8 cellular contexts compared by ENCODE assay signal in the genomic region with DNA sequence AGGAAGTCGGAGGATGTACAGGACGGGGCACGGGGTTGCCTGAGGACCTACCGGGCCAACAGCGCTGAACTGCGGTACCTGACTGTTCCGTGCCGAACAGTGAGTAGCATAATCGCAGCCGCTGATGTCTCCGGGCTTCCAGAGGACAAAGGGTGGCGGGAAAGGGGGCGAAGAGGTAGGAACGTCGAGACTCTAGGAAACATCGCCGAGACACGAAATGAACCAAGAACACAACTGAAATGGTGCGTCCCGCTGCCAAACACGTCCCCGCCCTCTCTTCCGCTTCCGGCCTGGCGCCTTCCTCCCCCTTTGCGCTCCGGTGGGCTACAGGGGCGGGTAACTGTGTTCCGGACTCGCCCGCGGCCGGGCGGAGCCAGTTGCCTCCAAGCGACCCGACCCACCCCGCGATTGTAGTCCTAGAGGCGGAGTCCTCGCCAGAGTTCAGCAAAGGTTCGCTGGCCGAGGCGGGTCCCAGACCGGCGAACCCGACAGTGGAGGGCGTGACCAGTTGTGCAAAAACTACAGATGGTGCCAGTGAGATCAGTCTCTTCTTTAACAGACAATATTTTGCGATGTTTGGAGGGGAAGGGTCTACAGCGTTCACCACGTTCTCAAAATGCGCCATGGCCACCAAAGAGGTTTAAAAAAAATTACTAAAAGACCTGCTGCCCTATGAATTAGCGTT. TPM values are rescaled to one million over a fixed set of nuclear protein-coding genes. Genes with fewer than 3 reads are reported as not detected.
DNase-seq lines count a peak whose midpoint lies in the region; TF ChIP-seq lines count a peak whose summit lies in the region.

MRPS31 (minus strand) TSS at position 257 of the 685 bp plus-strand sequence; CDS start at position 203, 54 bp downstream.

- peak within 1 kb of the TSS; percentile 76 for H2AFZ ChIP-seq in H9 (ENCODE audit: low read length)
- H2AFZ ChIP-seq in neural cell (ENCODE audit: low read depth, low read length), result peak within 1 kb of the TSS; percentile 84

- no peaks in the 10 kb centered on the region for H3K9me3 Mint-ChIP-seq in H9

- H3K9ac ChIP-seq in H9 (ENCODE audit: extremely low read depth, insufficient read length, low read length) (peak within 1 kb of the TSS; percentile 93), neural cell (ENCODE audit: low read length) (peak within 1 kb of the TSS; percentile 81)

- H3K4me2 ChIP-seq in H9 (ENCODE audit: insufficient read depth, insufficient read length, low read length), result peak within 1 kb of the TSS; percentile 99
- H3K4me2 ChIP-seq in neural cell (ENCODE audit: low read length), result peak within 1 kb of the TSS; percentile 62

- H4K20me1 ChIP-seq in H9 (ENCODE audit: control insufficient read depth, insufficient read depth, insufficient read length), result no peaks in the 10 kb centered on the region
- H4K20me1 ChIP-seq in neural cell (ENCODE audit: insufficient read depth), result no peaks in the 10 kb centered on the region

- H3K27me3 Mint-ChIP-seq in H9 (ENCODE audit: low read depth), result no peaks in the 10 kb centered on the region

- no peak within 1 kb of the TSS for H2BK5ac ChIP-seq in H9 (ENCODE audit: insufficient read length, low read length)

- no peak within 1 kb of the TSS for H2BK120ac ChIP-seq in H9 (ENCODE audit: low read depth, low read length, poor library complexity, severe bottlenecking)

- H3K18ac ChIP-seq in H9 (ENCODE audit: insufficient read length, low read depth, low read length), result peak within 1 kb of the TSS; percentile 78

- H3K36me3 ChIP-seq in MG63 (no peaks in the 10 kb centered on the region), neural cell (ENCODE audit: insufficient read depth, low read length) (no peaks in the 10 kb centered on the region), stomach (peaks cover 0 to 10% (median 7%) of the 10 kb centered on the region in 4 donors)

- H3K27ac ChIP-seq in H9 (ENCODE audit: insufficient read length, low read depth, low read length), result peak within 1 kb of the TSS; percentile 54
- peak within 1 kb of the TSS; percentile 88 for H3K27ac ChIP-seq in neural cell (ENCODE audit: low read length)
- H3K27ac ChIP-seq in stomach, result peak within 1 kb of the TSS; percentile 80 to 90 (median 87)

- H3K27ac Mint-ChIP-seq in H9, result peak within 1 kb of the TSS; percentile 99

- H3K4me1 ChIP-seq in H9 (ENCODE audit: insufficient read depth, low read length) (no peaks in the 10 kb centered on the region), stomach (peaks cover 4 to 13% (median 9%) of the 10 kb centered on the region in 4 donors)

- TF ChIP-seq CTCF in H9 (conservative IDR thresholded peaks at IDR 0.05) (no peak), neural cell (IDR thresholded peaks at IDR 0.05; ENCODE audit: poor library complexity, severe bottlenecking) (peak; percentile 44), stomach (IDR thresholded peaks at IDR 0.05) (no peak)

- no peak within 1 kb of the TSS for H2BK12ac ChIP-seq in H9 (ENCODE audit: insufficient read length, low read depth, low read length)

- H4K5ac ChIP-seq in H9 (ENCODE audit: insufficient read length, low read depth, low read length), result peak within 1 kb of the TSS; percentile 9

- peaks cover 5% of the 10 kb centered on the region for H3K79me1 ChIP-seq in H9 (ENCODE audit: insufficient read depth, low read depth, low read length, poor library complexity, severe bottlenecking)

- H3K4ac ChIP-seq in H9 (ENCODE audit: low read depth, low read length), result no peak within 1 kb of the TSS

- no CpG with 5 or more reads among the region's 52 CpGs for WGBS in H9 (ENCODE audit: extremely low coverage, insufficient read length, low lambda C conversion rate)
- 0% methylated on average over 42 to 52 of the region's 52 CpGs for WGBS in stomach, 5 donors

- no peak within 1 kb of the TSS for H3K56ac ChIP-seq in H9 (ENCODE audit: insufficient read length, low read depth, low read length)

- TF ChIP-seq EP300 in neural cell (conservative IDR thresholded peaks at IDR 0.05; ENCODE audit: poor library complexity, severe bottlenecking) (peak; percentile 78), stomach (IDR thresholded peaks at IDR 0.05) (peak; percentile 48)

- H3K23me2 ChIP-seq in H9 (ENCODE audit: insufficient read length, low read depth, low read length, poor library complexity, severe bottlenecking), result peaks cover 4% of the 10 kb centered on the region

- H4K8ac ChIP-seq in H9 (replicated peaks; ENCODE audit: insufficient read length, low read depth, low read length), result no peak within 1 kb of the TSS

- intact Hi-C loops in stomach (cut with DNase I; ENCODE audit: low total_unique reads), result no loop called here

- H2AK5ac ChIP-seq in H9 (ENCODE audit: insufficient read length, low read length), result no peak within 1 kb of the TSS

- peak within 1 kb of the TSS; percentile 99 for H3K4me3 Mint-ChIP-seq in H9

- H3K4me1 Mint-ChIP-seq in H9, result peaks cover 9 to 10% of the 10 kb centered on the region in 2 experiments

- H3F3A ChIP-seq in neural cell (ENCODE audit: insufficient read depth, low read length, poor library complexity, severe bottlenecking), result no peaks in the 10 kb centered on the region

- peak; percentile 98 for DNase-seq in ELR (ENCODE audit: low read depth)
- DNase-seq in H9, result peak; percentile 97
- peak; percentile 97 for DNase-seq in MG63
- DNase-seq in SHP77 treated with DMSO at 0.1 percent for 48 hours (lab: John Stamatoyannopoulos, UW), result peak; percentile 62
- DNase-seq in activated effector memory CD4-positive, alpha-beta T cell treated with anti-CD3 and anti-CD28 coated beads, Interleukin-2, amount 50 U/mL, for 16 hours, result peak; percentile 98
- peak; percentile 89 for DNase-seq in fibroblast of the conjunctiva (ENCODE audit: low read depth)
- DNase-seq in stomach, result peak; percentile 96

- H3K9me2 ChIP-seq in neural cell (ENCODE audit: insufficient read depth, low read length), result no peaks in the 10 kb centered on the region

- H2BK15ac ChIP-seq in H9 (ENCODE audit: low read depth, low read length), result no peak within 1 kb of the TSS

- peaks cover 0 to 7% (median 4%) of the 10 kb centered on the region in 3 experiments; a peak in 2 of 7 replicates for H3K36me3 Mint-ChIP-seq in H9 (ENCODE audit: insufficient read depth in 1 of 3, low read depth in 3 of 3)

- H2BK20ac ChIP-seq in H9 (ENCODE audit: low read depth, low read length, poor library complexity, severe bottlenecking), result no peak within 1 kb of the TSS

- H3K27me3 ChIP-seq in H9 (ENCODE audit: insufficient read depth, low read length) (no peaks in the 10 kb centered on the region), MG63 (no peaks in the 10 kb centered on the region), neural cell (ENCODE audit: insufficient read depth, low read depth, low read length) (no peaks in the 10 kb centered on the region), stomach (no peaks in the 10 kb centered on the region)

- H3T11ph ChIP-seq in H9 (ENCODE audit: low read length), result no peak within 1 kb of the TSS

- H3K4me3 ChIP-seq in MG63 (peak within 1 kb of the TSS; percentile 76), neural cell (ENCODE audit: low read length) (peak within 1 kb of the TSS; percentile 76), stomach (peak within 1 kb of the TSS; percentile 68 to 75 (median 72))

- peak in 1 of 4 donors; percentile 5 for TF ChIP-seq POLR2A in stomach (IDR thresholded peaks at IDR 0.05)

- peak; percentile 51 for TF ChIP-seq RAD21 in neural cell (conservative IDR thresholded peaks at IDR 0.05)

- peaks cover 5% of the 10 kb centered on the region; the same call in 1 of the 2 replicates for H3K79me2 ChIP-seq in H9 (ENCODE audit: insufficient read depth, low read length)
- peaks cover 17% of the 10 kb centered on the region for H3K79me2 ChIP-seq in neural cell (replicated peaks; ENCODE audit: insufficient read depth, low read length)

- H3K14ac ChIP-seq in H9 (ENCODE audit: insufficient read depth, low read length), result peak within 1 kb of the TSS; percentile 88; the same call in 1 of the 2 replicates

- no peaks in the 10 kb centered on the region for H3K9me3 ChIP-seq in H9 (ENCODE audit: control insufficient read depth, low read depth, low read length)
- no peaks in the 10 kb centered on the region for H3K9me3 ChIP-seq in MG63
- H3K9me3 ChIP-seq in neural cell (ENCODE audit: low read length), result no peaks in the 10 kb centered on the region
- no peaks in the 10 kb centered on the region for H3K9me3 ChIP-seq in stomach

- no peak within 1 kb of the TSS for H4K91ac ChIP-seq in H9 (ENCODE audit: insufficient read length, low read depth, low read length)

- H3K23ac ChIP-seq in H9 (ENCODE audit: insufficient read length, low read depth, low read length), result no peak within 1 kb of the TSS

TF ChIP-seq in neural cell, 6 proteins besides CTCF, POLR2A, EP300 and RAD21 (continues in another document):
- peak; percentile 81 for TF ChIP-seq MXI1 (conservative IDR thresholded peaks at IDR 0.05; ENCODE audit: poor library complexity, severe bottlenecking)
- TF ChIP-seq POLR2AphosphoS5 (IDR thresholded peaks at IDR 0.05), result peak; percentile 96
- TF ChIP-seq, protein P1, sequence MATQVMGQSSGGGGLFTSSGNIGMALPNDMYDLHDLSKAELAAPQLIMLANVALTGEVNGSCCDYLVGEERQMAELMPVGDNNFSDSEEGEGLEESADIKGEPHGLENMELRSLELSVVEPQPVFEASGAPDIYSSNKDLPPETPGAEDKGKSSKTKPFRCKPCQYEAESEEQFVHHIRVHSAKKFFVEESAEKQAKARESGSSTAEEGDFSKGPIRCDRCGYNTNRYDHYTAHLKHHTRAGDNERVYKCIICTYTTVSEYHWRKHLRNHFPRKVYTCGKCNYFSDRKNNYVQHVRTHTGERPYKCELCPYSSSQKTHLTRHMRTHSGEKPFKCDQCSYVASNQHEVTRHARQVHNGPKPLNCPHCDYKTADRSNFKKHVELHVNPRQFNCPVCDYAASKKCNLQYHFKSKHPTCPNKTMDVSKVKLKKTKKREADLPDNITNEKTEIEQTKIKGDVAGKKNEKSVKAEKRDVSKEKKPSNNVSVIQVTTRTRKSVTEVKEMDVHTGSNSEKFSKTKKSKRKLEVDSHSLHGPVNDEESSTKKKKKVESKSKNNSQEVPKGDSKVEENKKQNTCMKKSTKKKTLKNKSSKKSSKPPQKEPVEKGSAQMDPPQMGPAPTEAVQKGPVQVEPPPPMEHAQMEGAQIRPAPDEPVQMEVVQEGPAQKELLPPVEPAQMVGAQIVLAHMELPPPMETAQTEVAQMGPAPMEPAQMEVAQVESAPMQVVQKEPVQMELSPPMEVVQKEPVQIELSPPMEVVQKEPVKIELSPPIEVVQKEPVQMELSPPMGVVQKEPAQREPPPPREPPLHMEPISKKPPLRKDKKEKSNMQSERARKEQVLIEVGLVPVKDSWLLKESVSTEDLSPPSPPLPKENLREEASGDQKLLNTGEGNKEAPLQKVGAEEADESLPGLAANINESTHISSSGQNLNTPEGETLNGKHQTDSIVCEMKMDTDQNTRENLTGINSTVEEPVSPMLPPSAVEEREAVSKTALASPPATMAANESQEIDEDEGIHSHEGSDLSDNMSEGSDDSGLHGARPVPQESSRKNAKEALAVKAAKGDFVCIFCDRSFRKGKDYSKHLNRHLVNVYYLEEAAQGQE (IDR thresholded peaks at IDR 0.05; ENCODE audit: borderline replicate concordance), result peak; percentile 82

RNA-seq across cellular contexts. Expression of gene MRPS31, which starts in this region (rescaled TPM):
- 27.3 and 29.6 TPM in 2 replicates for total RNA-seq in H9 (2021)
- total RNA-seq in MG63 (2014; rRNA removed; shearing (Covaris generic); ENCODE audit: low replicate concordance), result 14.0 and 21.8 TPM in 2 replicates
- polyA plus RNA-seq in neural cell, result 72.4 and 78.8 TPM in 2 replicates
- 44.1 and 44.2 TPM in 2 replicates for polyA minus RNA-seq in neural cell
- total RNA-seq in stomach, result 10 to 100 TPM in 3 of 5 donors, 1 to 10 TPM in 2; 6.2 to 43.8 (median 26.8) TPM
- polyA plus RNA-seq in stomach, result 10 to 100 TPM; 20.5 to 31.6 (median 22.9) TPM

Comparison
In these comparisons a context has a peak if more than half of its experiments do, and no peak if none do; other contexts are left out.
1. Peak in every context shown above with its lines: DNase-seq, H3K4me3 ChIP-seq and H3K27ac ChIP-seq.